ENCODE assay signal across 21 cellular contexts in genomic region chr22:42208362-42208761, GRCh38.
DNase-seq lines count a peak whose midpoint lies in the region; ATAC-seq and TF ChIP-seq lines count a peak whose summit lies in the region.
"Had no signal": no experiment of that assay in that cellular context is flagged by ENCODE, and none has a peak within 500 bp of the region (broad histone marks: within the 10 kb centered on the region; RNA-seq: fewer than 3 reads in every experiment).

No MANE protein-coding gene starts in this region.

- H3K9me3 Mint-ChIP-seq in CD4-positive, alpha-beta T cell: no peaks in the 10 kb centered on the region
- no peaks in the 10 kb centered on the region for H3K9me3 Mint-ChIP-seq in WTC11
- H3K9me3 Mint-ChIP-seq in endothelial cell (ENCODE audit: unreplicated experiment): no peaks in the 10 kb centered on the region
- H3K9me3 Mint-ChIP-seq in osteocyte (ENCODE audit: unreplicated experiment): no peaks in the 10 kb centered on the region
- H3K9me3 Mint-ChIP-seq: brain had no signal

- H3K36me3 Mint-ChIP-seq in CD4-positive, alpha-beta T cell (ENCODE audit: low read depth): peaks cover 91% of the 10 kb centered on the region
- H3K36me3 Mint-ChIP-seq in WTC11 (peaks cover 37% of the 10 kb centered on the region), endothelial cell (ENCODE audit: low read depth, unreplicated experiment) (peaks cover 5% of the 10 kb centered on the region), osteocyte (ENCODE audit: unreplicated experiment) (peaks cover 38% of the 10 kb centered on the region)

- intact Hi-C loops in CD4-positive, alpha-beta T cell (cut with DNase I, micrococcal nuclease): loop anchor here in 1 of 2 experiments (10.0 kb wide), 1 partner anchor 46 kb away; no protein-coding TSS in a partner anchor

- no peak overlapping the region for H3K4me3 ChIP-seq in BLaER1 treated with 17β-estradiol and CSF1 and Interleukin-3, amounts not matched to agents 10 nM and 100 nM
- H3K4me3 ChIP-seq: upper lobe of right lung had no signal

- no peaks in the 10 kb centered on the region for H3K27me3 ChIP-seq in BLaER1 treated with 17β-estradiol and CSF1 and Interleukin-3, amounts not matched to agents 10 nM and 100 nM
- H3K27me3 ChIP-seq in CD4-positive, alpha-beta T cell (ENCODE audit: control insufficient read depth, insufficient read depth, low read length): no peaks in the 10 kb centered on the region
- H3K27me3 ChIP-seq: upper lobe of right lung had no signal

- POLR2A ChIA-PET in CD4-positive, alpha-beta T cell (lab: Charles Lee): interaction anchor here (0.7 kb wide), 1 partner anchor 88 kb away, joined by 4 read pairs; no protein-coding TSS in a partner anchor
- POLR2A ChIA-PET in WTC11 (lab: Charles Lee): no interaction called here

- no peak overlapping the region for H3K9ac ChIP-seq in BLaER1 treated with 17β-estradiol and CSF1 and Interleukin-3, amounts not matched to agents 10 nM and 100 nM

- H3K27ac Mint-ChIP-seq in CD4-positive, alpha-beta T cell: peak overlapping the region; percentile 59
- H3K27ac Mint-ChIP-seq in WTC11 (0 out of 2 replicates have a peak overlapping the region, but pooled peaks have one; percentile 49), endothelial cell (ENCODE audit: unreplicated experiment) (peak overlapping the region; percentile 0), osteocyte (ENCODE audit: unreplicated experiment) (no peak overlapping the region)

- H3K4me2 ChIP-seq in BLaER1 treated with 17β-estradiol and CSF1 and Interleukin-3, amounts not matched to agents 10 nM and 100 nM: peak overlapping the region; percentile 4 to 61 (median 36); a peak in 16 of 22 replicates

- peaks cover 32 to 100% (median 69%) of the 10 kb centered on the region in 11 experiments; a peak in 20 of 22 replicates for H4K20me1 ChIP-seq in BLaER1 treated with 17β-estradiol and CSF1 and Interleukin-3, amounts not matched to agents 10 nM and 100 nM

- CTCF ChIA-PET in CD4-positive, alpha-beta T cell (lab: Charles Lee): interaction anchor here (0.9 to 1.0 kb wide), 2 partner anchors 10 to 19 kb away, joined by 3 read pairs; no protein-coding TSS in a partner anchor
- CTCF ChIA-PET in WTC11 (lab: Charles Lee): interaction anchor here (0.6 to 1.7 kb wide), 2 partner anchors 10 to 105 kb away, joined by 4 to 6 read pairs; no protein-coding TSS in a partner anchor

- no peak for DNase-seq in CD4-positive, alpha-beta T cell
- DNase-seq in WTC11 (ENCODE audit: low spot score) (no peak), endothelial cell (ENCODE audit: low spot score) (no peak), germinal center (ENCODE audit: low spot score) (no peak), osteocyte (ENCODE audit: extremely low spot score, unreplicated experiment) (no peak), foreskin melanocyte (no peak)
- no peak for DNase-seq in stimulated activated naive CD4-positive, alpha-beta T cell (lab: John Stamatoyannopoulos, UW)
- DNase-seq: activated CD4-positive, alpha-beta T cell treated with anti-CD3 and anti-CD28 coated beads, Interleukin-2, amount 50 U/mL, for 4 hours; Caco-2; DMS79 treated with DMSO at 0.1 percent for 48 hours; effector CD4-positive, alpha-beta T cell; foreskin fibroblast; Karpas-422; mesenchymal stem cell; NCI-H1694; NCI-H2171 treated with DMSO at 0.1 percent for 48 hours; NCI-H524; upper lobe of right lung had no signal

- H3K4me1 ChIP-seq in BLaER1 treated with 17β-estradiol and CSF1 and Interleukin-3, amounts not matched to agents 10 nM and 100 nM: peaks cover 8 to 36% (median 17%) of the 10 kb centered on the region in 10 experiments; a peak in 16 of 20 replicates
- H3K4me1 ChIP-seq: Caco-2, upper lobe of right lung had no signal

- peaks cover 70% of the 10 kb centered on the region for H3K4me1 Mint-ChIP-seq in CD4-positive, alpha-beta T cell (ENCODE audit: low read depth)
- H3K4me1 Mint-ChIP-seq in WTC11 (peaks cover 6% of the 10 kb centered on the region), endothelial cell (ENCODE audit: unreplicated experiment) (peaks cover 7% of the 10 kb centered on the region), osteocyte (ENCODE audit: unreplicated experiment) (peaks cover 12% of the 10 kb centered on the region)

- H3K27me3 Mint-ChIP-seq in CD4-positive, alpha-beta T cell: no peaks in the 10 kb centered on the region
- H3K27me3 Mint-ChIP-seq in WTC11 (ENCODE audit: low read depth): no peaks in the 10 kb centered on the region
- no peaks in the 10 kb centered on the region for H3K27me3 Mint-ChIP-seq in endothelial cell (ENCODE audit: unreplicated experiment)
- H3K27me3 Mint-ChIP-seq in osteocyte (ENCODE audit: unreplicated experiment): no peaks in the 10 kb centered on the region
- H3K27me3 Mint-ChIP-seq: brain had no signal

- H3K4me3 Mint-ChIP-seq in CD4-positive, alpha-beta T cell: peak overlapping the region; percentile 12
- no peak overlapping the region for H3K4me3 Mint-ChIP-seq in WTC11
- H3K4me3 Mint-ChIP-seq in endothelial cell (ENCODE audit: unreplicated experiment): no peak overlapping the region
- no peak overlapping the region for H3K4me3 Mint-ChIP-seq in osteocyte (ENCODE audit: unreplicated experiment)

- H3K27ac ChIP-seq in BLaER1 treated with 17β-estradiol and CSF1 and Interleukin-3, amounts not matched to agents 10 nM and 100 nM: peak overlapping the region in 6 of 11 experiments; percentile 2 to 51 (median 26); a peak in 6 of 22 replicates
- no peak overlapping the region for H3K27ac ChIP-seq in CD4-positive, alpha-beta T cell (ENCODE audit: low read depth, low read length)
- H3K27ac ChIP-seq: HL-60, upper lobe of right lung had no signal

- H3K9me3 ChIP-seq in BLaER1 treated with 17β-estradiol and CSF1 and Interleukin-3, amounts not matched to agents 10 nM and 100 nM (replicated peaks in 1 of 11): peaks cover 0 to 7% (median 0%) of the 10 kb centered on the region in 11 experiments; a peak in 1 of 22 replicates
- no peaks in the 10 kb centered on the region for H3K9me3 ChIP-seq in CD4-positive, alpha-beta T cell (ENCODE audit: control insufficient read depth, low read length)
- H3K9me3 ChIP-seq: Caco-2, upper lobe of right lung had no signal

- ATAC-seq in CD4-positive, alpha-beta T cell (ENCODE audit: poor library complexity): peak; percentile 34
- ATAC-seq in WTC11: no peak
- ATAC-seq: upper lobe of right lung had no signal

- TF ChIP-seq CTCF in CD4-positive, alpha-beta T cell (IDR thresholded peaks at IDR 0.05): no peak
- TF ChIP-seq CTCF in WTC11 (IDR thresholded peaks at IDR 0.05) (no peak), endothelial cell (IDR thresholded peaks at IDR 0.05; ENCODE audit: unreplicated experiment) (no peak), osteocyte (IDR thresholded peaks at IDR 0.05) (no peak)

- peaks cover 65 to 100% (median 90%) of the 10 kb centered on the region in 11 experiments for H3K36me3 ChIP-seq in BLaER1 treated with 17β-estradiol and CSF1 and Interleukin-3, amounts not matched to agents 10 nM and 100 nM

TF ChIP-seq in WTC11, 78 proteins besides CTCF, POLR2A, EP300 and RAD21:
- TF ChIP-seq GABPB1 (CRISPR knock-in tag; IDR thresholded peaks at IDR 0.05): no peak
- TF ChIP-seq E2F1 (CRISPR knock-in tag; IDR thresholded peaks at IDR 0.05): no peak
TF ChIP-seq in WTC11: peak in this region for 0.
